Comparison of ENCODE assay signal across 1 cellular context in the genomic region with DNA sequence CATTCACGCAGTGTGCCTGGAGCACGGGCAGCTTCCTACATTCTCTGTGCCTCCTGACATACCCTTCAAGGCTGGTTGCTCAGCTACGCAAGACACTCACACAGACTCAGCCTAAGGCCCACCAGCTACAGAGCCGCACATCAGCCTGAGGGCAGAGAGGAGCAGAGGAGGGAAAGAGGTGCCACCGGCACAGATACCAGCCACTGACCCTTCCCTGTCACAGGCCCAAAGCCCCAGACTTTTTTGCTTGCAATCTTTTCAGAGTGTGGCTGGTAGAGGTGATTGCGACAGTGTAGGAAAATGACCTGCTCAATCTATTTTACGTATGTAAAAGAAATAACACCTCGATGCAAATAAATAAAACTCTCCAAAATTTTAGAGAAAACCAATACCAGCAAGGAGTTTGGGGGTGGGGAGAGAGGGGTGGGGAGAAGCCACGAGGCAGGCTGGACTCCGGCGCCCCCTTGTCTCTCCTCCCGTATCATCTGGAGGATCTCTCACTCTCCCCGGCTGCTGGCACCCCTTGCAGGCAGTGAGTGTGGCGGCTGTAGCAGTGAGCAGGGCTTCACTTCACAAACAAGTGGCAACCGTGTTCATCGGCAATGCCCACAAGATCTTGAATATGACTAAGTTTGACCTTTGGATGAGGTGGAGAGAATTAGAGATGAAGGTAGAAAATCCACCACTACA.
TF ChIP-seq lines count a peak whose summit lies in the region.

No MANE protein-coding gene starts in this region.

TF ChIP-seq in GM23338, 12 proteins besides CTCF, POLR2A, EP300 and RAD21 (continued from another document):
- TF ChIP-seq, protein P1, sequence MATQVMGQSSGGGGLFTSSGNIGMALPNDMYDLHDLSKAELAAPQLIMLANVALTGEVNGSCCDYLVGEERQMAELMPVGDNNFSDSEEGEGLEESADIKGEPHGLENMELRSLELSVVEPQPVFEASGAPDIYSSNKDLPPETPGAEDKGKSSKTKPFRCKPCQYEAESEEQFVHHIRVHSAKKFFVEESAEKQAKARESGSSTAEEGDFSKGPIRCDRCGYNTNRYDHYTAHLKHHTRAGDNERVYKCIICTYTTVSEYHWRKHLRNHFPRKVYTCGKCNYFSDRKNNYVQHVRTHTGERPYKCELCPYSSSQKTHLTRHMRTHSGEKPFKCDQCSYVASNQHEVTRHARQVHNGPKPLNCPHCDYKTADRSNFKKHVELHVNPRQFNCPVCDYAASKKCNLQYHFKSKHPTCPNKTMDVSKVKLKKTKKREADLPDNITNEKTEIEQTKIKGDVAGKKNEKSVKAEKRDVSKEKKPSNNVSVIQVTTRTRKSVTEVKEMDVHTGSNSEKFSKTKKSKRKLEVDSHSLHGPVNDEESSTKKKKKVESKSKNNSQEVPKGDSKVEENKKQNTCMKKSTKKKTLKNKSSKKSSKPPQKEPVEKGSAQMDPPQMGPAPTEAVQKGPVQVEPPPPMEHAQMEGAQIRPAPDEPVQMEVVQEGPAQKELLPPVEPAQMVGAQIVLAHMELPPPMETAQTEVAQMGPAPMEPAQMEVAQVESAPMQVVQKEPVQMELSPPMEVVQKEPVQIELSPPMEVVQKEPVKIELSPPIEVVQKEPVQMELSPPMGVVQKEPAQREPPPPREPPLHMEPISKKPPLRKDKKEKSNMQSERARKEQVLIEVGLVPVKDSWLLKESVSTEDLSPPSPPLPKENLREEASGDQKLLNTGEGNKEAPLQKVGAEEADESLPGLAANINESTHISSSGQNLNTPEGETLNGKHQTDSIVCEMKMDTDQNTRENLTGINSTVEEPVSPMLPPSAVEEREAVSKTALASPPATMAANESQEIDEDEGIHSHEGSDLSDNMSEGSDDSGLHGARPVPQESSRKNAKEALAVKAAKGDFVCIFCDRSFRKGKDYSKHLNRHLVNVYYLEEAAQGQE (IDR thresholded peaks at IDR 0.05; ENCODE audit: unreplicated experiment): no peak
- TF ChIP-seq EZH2phosphoT487 (IDR thresholded peaks at IDR 0.05; ENCODE audit: unreplicated experiment): no peak
TF ChIP-seq in GM23338: peak in this region for 0.
